In the genomic region with DNA sequence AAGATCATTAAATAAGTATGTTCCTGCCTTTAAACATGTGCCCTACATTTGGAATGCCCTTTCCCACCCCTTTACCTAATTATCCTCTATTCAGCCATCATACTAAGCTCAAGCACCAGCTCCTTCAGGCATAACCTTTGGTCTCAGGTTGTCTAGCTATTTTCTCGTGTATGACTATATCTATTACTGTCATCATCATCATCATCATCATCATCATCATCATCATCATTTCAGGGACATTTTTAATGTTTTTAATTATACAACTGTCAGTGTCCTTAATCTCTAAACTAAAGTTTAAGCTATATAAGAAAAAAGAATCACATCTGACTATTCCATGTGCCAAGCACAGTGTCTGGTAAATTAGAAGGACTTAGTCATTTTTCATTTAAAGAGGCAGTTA, we compare ENCODE assay signal across 9 cellular contexts.
"Had no signal": no experiment of that assay in that cellular context is flagged by ENCODE, and none has a peak within 500 bp of the region (broad histone marks: within the 10 kb centered on the region; RNA-seq: fewer than 3 reads in every experiment).

No MANE protein-coding gene starts in this region.

- H3K27me3 ChIP-seq: MG63, SJSA1 had no signal

- H3K27ac ChIP-seq: SJSA1, SK-N-MC had no signal

- DNase-seq: KG1, NCI-H1930, NCI-H2107, NCI-H774, Right ventricle myocardium superior, SIG-M5 had no signal

- H3K4me3 ChIP-seq: MG63, SJSA1, SK-N-MC had no signal

- H3K9me3 ChIP-seq: MG63, SJSA1 had no signal

- H3K36me3 ChIP-seq: MG63, SJSA1 had no signal

- H3K4me1 ChIP-seq: SJSA1 had no signal
